11 cellular contexts compared by ENCODE assay signal in genomic region chr11:2799881-2800654, GRCh38.
A peak's percentile ranks its signal among the peaks of the same experiment; 100 is the strongest.
DNase-seq lines count a peak whose midpoint lies in the region; ATAC-seq and TF ChIP-seq lines count a peak whose summit lies in the region.
"Had no signal": no experiment of that assay in that cellular context is flagged by ENCODE, and none has a peak within 500 bp of the region (broad histone marks: within the 10 kb centered on the region; RNA-seq: fewer than 3 reads in every experiment).

No MANE protein-coding gene starts in this region.

- no peak overlapping the region for H3K9ac ChIP-seq in NT2/D1 (ENCODE audit: insufficient read length, low read depth)

- peaks cover 2% of the 10 kb centered on the region for H3K4me1 Mint-ChIP-seq in CD14-positive monocyte
- H3K4me1 Mint-ChIP-seq: stimulated activated naive CD8-positive, alpha-beta T cell treated with anti-CD3 and anti-CD28 coated beads, Interleukin-15, amount 100 ng/mL, for 72 hours had no signal

- peaks cover 9% of the 10 kb centered on the region for H3K27me3 ChIP-seq in NT2/D1 (ENCODE audit: insufficient read depth, insufficient read length)

- H3K4me3 Mint-ChIP-seq in CD14-positive monocyte = no peak overlapping the region
- H3K4me3 Mint-ChIP-seq: CD8-positive, alpha-beta T cell; stimulated activated naive CD8-positive, alpha-beta T cell treated with anti-CD3 and anti-CD28 coated beads, Interleukin-15, amount 100 ng/mL, for 72 hours; T-helper 1 cell treated with Interleukin-12 subunit alpha and Interleukin-12 subunit beta and Interleukin-4 antibody, amounts not matched to agents 30 μg/mL and 1 μg/mL, for 36 hours had no signal

- peaks cover 29 to 35% of the 10 kb centered on the region in 2 donors for H3K36me3 Mint-ChIP-seq in CD14-positive monocyte

- intact Hi-C loops in CD14-positive monocyte (cut with micrococcal nuclease) (no loop called here), left cardiac atrium (cut with DNase I) (no loop called here), posterior vena cava (cut with DNase I) (no loop called here)

- no peaks in the 10 kb centered on the region for H3K9me3 ChIP-seq in NT2/D1 (ENCODE audit: insufficient read depth, low read length)

- DNase-seq in CD14-positive monocyte (ENCODE audit: low spot score) = peak; percentile 43
- DNase-seq in NT2/D1 (ENCODE audit: low read depth, low spot score) = peak; percentile 8
- peak; percentile 14 for DNase-seq in left cardiac atrium
- DNase-seq in posterior vena cava (ENCODE audit: low spot score) = peak; percentile 74
- no peak for DNase-seq in AG08396 (ENCODE audit: low spot score)
- DNase-seq in caudate nucleus (lab: John Stamatoyannopoulos, UW) = no peak
- DNase-seq: activated CD4-positive, alpha-beta T cell treated with anti-CD3 and anti-CD28 coated beads, Interleukin-2, amount 50 U/mL, for 4 hours had no signal

- no peaks in the 10 kb centered on the region for H3K36me3 ChIP-seq in NT2/D1 (ENCODE audit: insufficient read depth, insufficient read length, low read length)

- H3K4me3 ChIP-seq in NT2/D1 (ENCODE audit: insufficient read length, low read depth) = no peak overlapping the region

- peaks cover 3 to 7% (median 7%) of the 10 kb centered on the region in 3 donors for H3K27me3 Mint-ChIP-seq in CD14-positive monocyte (ENCODE audit: low read depth in 3 of 3)
- H3K27me3 Mint-ChIP-seq: stimulated activated naive CD8-positive, alpha-beta T cell treated with anti-CD3 and anti-CD28 coated beads, Interleukin-15, amount 100 ng/mL, for 72 hours had no signal

- no peak overlapping the region for H3K27ac Mint-ChIP-seq in CD14-positive monocyte
- H3K27ac Mint-ChIP-seq: CD8-positive, alpha-beta T cell; stimulated activated naive CD8-positive, alpha-beta T cell treated with anti-CD3 and anti-CD28 coated beads, Interleukin-15, amount 100 ng/mL, for 72 hours; T-helper 1 cell treated with Interleukin-12 subunit alpha and Interleukin-12 subunit beta and Interleukin-4 antibody, amounts not matched to agents 30 μg/mL and 1 μg/mL, for 36 hours had no signal

- ATAC-seq in left cardiac atrium (no peak), GM18520 (IDR thresholded peaks at IDR 0.05; ENCODE audit: unreplicated experiment) (no peak)
- ATAC-seq: CD8-positive, alpha-beta T cell; stimulated activated naive CD8-positive, alpha-beta T cell treated with anti-CD3 and anti-CD28 coated beads, Interleukin-15, amount 100 ng/mL, for 72 hours had no signal

- no peak for TF ChIP-seq CTCF in CD14-positive monocyte (IDR thresholded peaks at IDR 0.05)

- H3K9me3 Mint-ChIP-seq in CD14-positive monocyte = peaks cover 2 to 14% (median 5%) of the 10 kb centered on the region in 7 donors
- H3K9me3 Mint-ChIP-seq: CD8-positive, alpha-beta T cell; stimulated activated naive CD8-positive, alpha-beta T cell treated with anti-CD3 and anti-CD28 coated beads, Interleukin-15, amount 100 ng/mL, for 72 hours; T-helper 1 cell treated with Interleukin-12 subunit alpha and Interleukin-12 subunit beta and Interleukin-4 antibody, amounts not matched to agents 30 μg/mL and 1 μg/mL, for 36 hours had no signal

- H3K27ac ChIP-seq in caudate nucleus (ENCODE audit: low read depth, low read length) = no peak overlapping the region

- peaks cover 21% of the 10 kb centered on the region for H3K4me1 ChIP-seq in NT2/D1 (ENCODE audit: insufficient read depth, insufficient read length)

Comparison
In these comparisons a context has a peak if more than half of its experiments do, and no peak if none do; other contexts are left out.
1. DNase-seq: peak in CD14-positive monocyte (single experiment), NT2/D1 (single experiment), left cardiac atrium (single experiment) and posterior vena cava (single experiment); none in AG08396 (single experiment) and caudate nucleus (0 of 61).